In the genomic region with DNA sequence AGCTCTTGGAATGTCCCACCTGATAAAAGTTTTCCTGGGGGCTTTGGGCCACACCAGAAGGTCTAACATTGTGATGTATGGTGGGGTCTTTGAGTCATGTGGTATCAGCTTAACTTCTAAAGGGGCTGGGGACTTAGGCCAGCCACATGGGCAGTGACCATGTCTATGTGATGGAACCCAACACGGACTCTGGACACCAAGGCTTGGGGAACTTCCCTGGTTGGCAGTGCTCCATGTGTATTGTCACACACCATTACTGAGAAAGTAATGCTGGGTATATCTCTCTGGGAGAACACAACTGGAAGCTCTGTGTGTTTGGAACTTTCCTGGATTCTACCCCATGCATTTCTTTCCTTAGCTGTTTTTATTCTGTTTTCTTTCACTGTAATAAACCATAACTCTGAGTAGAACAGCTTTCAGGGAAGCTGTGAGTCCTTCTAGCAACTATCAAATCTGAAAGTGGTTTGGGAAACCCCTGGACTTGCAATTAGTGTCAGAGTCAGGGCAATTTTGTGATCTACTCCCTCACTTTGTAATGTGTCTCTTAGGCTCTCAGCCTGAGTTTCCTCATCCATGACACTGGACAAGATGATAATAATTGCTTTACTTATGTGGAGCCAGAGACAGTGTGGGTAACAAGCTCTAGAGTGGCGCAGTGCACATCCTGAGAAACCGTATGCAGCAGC, we compare ENCODE assay signal across 19 cellular contexts.
"Had no signal": no experiment of that assay in that cellular context is flagged by ENCODE, and none has a peak within 500 bp of the region (broad histone marks: within the 10 kb centered on the region; RNA-seq: fewer than 3 reads in every experiment).

No MANE protein-coding gene starts in this region.

- H3K4me3 Mint-ChIP-seq: naive B cell, neural crest cell had no signal

- H3K36me3 Mint-ChIP-seq: naive B cell had no signal

- H3K27ac Mint-ChIP-seq: progenitor cell of endocrine pancreas had no signal

- DNase-seq: effector CD4-positive, alpha-beta T cell; foreskin melanocyte; heart left ventricle; hippocampal formation; left colon; left ventricle myocardium superior; mesenchymal stem cell; naive B cell; nucleus accumbens; pancreas; right cardiac atrium; small intestine; stimulated activated CD4-positive, alpha-beta T cell treated with anti-CD3 and anti-CD28 coated beads, Interleukin-12 subunit alpha, Interleukin-12 subunit beta, amount 100 ng/mL, for 4 hours; stimulated activated naive CD4-positive, alpha-beta T cell treated with Interleukin-2 at 50 U/mL for 16 hours; tibial artery; upper lobe of left lung; uterus had no signal

- ATAC-seq: heart left ventricle, left colon, left ventricle myocardium superior, pancreas, right cardiac atrium had no signal

- H3K9me3 Mint-ChIP-seq: neural crest cell had no signal

- H3K4me1 Mint-ChIP-seq: naive B cell, neural crest cell had no signal
